9 cellular contexts compared by ENCODE assay signal in the genomic region with DNA sequence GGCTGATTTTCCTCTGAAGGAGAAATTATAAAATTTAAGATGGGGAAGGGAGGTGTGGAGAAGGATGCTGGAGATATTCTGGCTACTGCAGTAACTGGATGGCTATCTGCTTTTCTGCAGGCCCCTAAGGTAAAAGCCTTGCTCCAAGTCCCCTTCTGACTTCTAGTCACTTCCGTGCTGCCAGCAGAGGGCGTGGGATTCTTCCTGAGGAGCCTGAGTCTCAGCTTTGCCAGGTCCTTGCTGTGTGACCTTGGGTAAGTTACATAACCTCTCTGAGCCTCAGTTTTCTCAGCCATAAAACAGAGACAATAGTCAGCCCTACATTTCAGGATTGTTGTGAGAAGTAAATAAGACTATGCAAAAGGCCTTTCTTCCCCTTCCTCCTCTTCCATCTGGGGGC. TPM values are rescaled to one million over a fixed set of nuclear protein-coding genes. Genes with fewer than 3 reads are reported as not detected.
A peak's percentile ranks its signal among the peaks of the same experiment; 100 is the strongest.
DNase-seq lines count a peak whose midpoint lies in the region; ATAC-seq, FAIRE-seq and TF ChIP-seq lines count a peak whose summit lies in the region.
"Had no signal": no experiment of that assay in that cellular context is flagged by ENCODE, and none has a peak within 500 bp of the region (broad histone marks: within the 10 kb centered on the region; RNA-seq: fewer than 3 reads in every experiment).

No MANE protein-coding gene starts in this region.

- H3K27ac Mint-ChIP-seq in WTC11 (no peak overlapping the region), mesothelial cell of epicardium (no peak overlapping the region)

- H3K9ac ChIP-seq in keratinocyte (ENCODE audit: control insufficient read depth, extremely low read depth, insufficient read depth, low read length), result no peak overlapping the region

- dilution Hi-C loops in keratinocyte (cut with MboI; ENCODE audit: extremely low pct_ligation_motif_present, low sequenced_read_pairs), result no loop called here

- H3K9me3 Mint-ChIP-seq in WTC11, result no peaks in the 10 kb centered on the region
- H3K9me3 Mint-ChIP-seq in mesothelial cell of epicardium, result no peaks in the 10 kb centered on the region

- H3K27me3 Mint-ChIP-seq in WTC11 (ENCODE audit: low read depth) (no peaks in the 10 kb centered on the region), mesothelial cell of epicardium (ENCODE audit: low read depth) (peaks cover 53% of the 10 kb centered on the region)

- no peak overlapping the region for H3K4me2 ChIP-seq in keratinocyte (ENCODE audit: control insufficient read depth, extremely low read depth, insufficient read depth, low read depth, low read length)

- no peaks in the 10 kb centered on the region for H3K36me3 Mint-ChIP-seq in WTC11
- no peaks in the 10 kb centered on the region for H3K36me3 Mint-ChIP-seq in mesothelial cell of epicardium

- FAIRE-seq in H54 (lab: Jason Lieb, UNC) (no peak), keratinocyte (lab: Jason Lieb, UNC) (no peak), urothelium cell line (lab: Jason Lieb, UNC) (no peak)

- TF ChIP-seq POLR2A in H54 (IDR thresholded peaks at IDR 0.05; ENCODE audit: low read depth, low read length), result no peak
- TF ChIP-seq POLR2A in vagina (IDR thresholded peaks at IDR 0.05), result no peak

- H4K20me1 ChIP-seq in keratinocyte (ENCODE audit: control insufficient read depth, extremely low read depth, insufficient read depth, low read length), result no peaks in the 10 kb centered on the region

- H3K4me1 ChIP-seq in keratinocyte (ENCODE audit: control insufficient read depth, extremely low read depth, insufficient read depth, low read length) (no peaks in the 10 kb centered on the region), vagina (peaks cover 4% of the 10 kb centered on the region)

- POLR2A ChIA-PET in WTC11 (lab: Charles Lee), result no interaction called here

- ATAC-seq in WTC11, result peak; percentile 48

- peaks cover 54% of the 10 kb centered on the region for H3K4me1 Mint-ChIP-seq in WTC11
- H3K4me1 Mint-ChIP-seq in mesothelial cell of epicardium, result peaks cover 5% of the 10 kb centered on the region

- H3K27me3 ChIP-seq in keratinocyte (ENCODE audit: control insufficient read depth, extremely low read depth, insufficient read depth, low read length) (peaks cover 5% of the 10 kb centered on the region), vagina (no peaks in the 10 kb centered on the region)

- intact Hi-C loops in vagina (cut with DNase I), result no loop called here

- H3K4me3 ChIP-seq in keratinocyte (ENCODE audit: control insufficient read depth in 2 of 3, extremely low read depth in 1 of 3, insufficient read depth in 2 of 3, low read depth in 1 of 3, low read length in 3 of 3) (no peak overlapping the region), vagina (no peak overlapping the region)

- H3K4me3 Mint-ChIP-seq in WTC11, result no peak overlapping the region; the same call in 1 of the 2 replicates
- no peak overlapping the region for H3K4me3 Mint-ChIP-seq in mesothelial cell of epicardium

- DNase-seq in CMK (ENCODE audit: low read depth) (peak; percentile 25), H54 (ENCODE audit: insufficient read length, low spot score) (peak; percentile 35), WTC11 (ENCODE audit: low spot score) (peak; percentile 80), keratinocyte (ENCODE audit: low read depth, low spot score) (no peak), mesothelial cell of epicardium (ENCODE audit: low spot score in 2 of 2, unreplicated experiment in 2 of 2) (no peak), NCI-H1092 treated with DMSO at 0.1 percent for 48 hours (lab: John Stamatoyannopoulos, UW) (no peak), urothelium cell line (ENCODE audit: low spot score) (no peak), vagina (ENCODE audit: extremely low spot score in 2 of 2) (no peak)

- H3K9me1 ChIP-seq in keratinocyte (ENCODE audit: control insufficient read depth, extremely low read depth, insufficient read depth, low read length), result no peaks in the 10 kb centered on the region

- H3K9me3 ChIP-seq in keratinocyte (ENCODE audit: control insufficient read depth, low read depth, low read length), result no peaks in the 10 kb centered on the region
- H3K9me3 ChIP-seq in vagina, result no peaks in the 10 kb centered on the region

- H3K36me3 ChIP-seq in keratinocyte (ENCODE audit: control insufficient read depth in 2 of 2, extremely low read depth in 1 of 2, insufficient read depth in 2 of 2, low read length in 2 of 2) (no peaks in the 10 kb centered on the region), vagina (no peaks in the 10 kb centered on the region)

- H3K27ac ChIP-seq in keratinocyte (ENCODE audit: control insufficient read depth, insufficient read depth, low read length), result no peak overlapping the region
- no peak overlapping the region for H3K27ac ChIP-seq in vagina

- CTCF ChIA-PET in WTC11 (lab: Charles Lee), result interaction anchor here (0.7 to 4.1 kb wide), 13 partner anchors 9 to 1243 kb away, joined by 3 to 50 read pairs (median 5); a partner anchor contains a TSS

- H2AFZ ChIP-seq in keratinocyte (ENCODE audit: control insufficient read depth, low read length), result no peak overlapping the region

- TF ChIP-seq CTCF in WTC11 (IDR thresholded peaks at IDR 0.05) (0 out of 2 replicates have a peak, but pooled peaks have one; percentile 18), keratinocyte (optimal IDR thresholded peaks at IDR 0.05 in 1 of 3, IDR thresholded peaks at IDR 0.05 in 1 of 3, conservative IDR thresholded peaks at IDR 0.05 in 1 of 3; ENCODE audit: extremely low read depth in 1 of 3, insufficient read depth in 2 of 3, low read length in 3 of 3) (peak; percentile 47 to 52 (median 50)), mesothelial cell of epicardium (IDR thresholded peaks at IDR 0.05; ENCODE audit: unreplicated experiment) (no peak), vagina (IDR thresholded peaks at IDR 0.05) (no peak)

- no peaks in the 10 kb centered on the region for H3K79me2 ChIP-seq in keratinocyte (ENCODE audit: control insufficient read depth, insufficient read depth, low read length)

TF ChIP-seq in WTC11, 78 proteins besides CTCF, POLR2A, EP300 and RAD21 (continues in another document):
- TF ChIP-seq TCF7 (CRISPR knock-in tag; IDR thresholded peaks at IDR 0.05; ENCODE audit: low read depth) (no peak), GTF2I (CRISPR knock-in tag; conservative IDR thresholded peaks at IDR 0.05) (peak; percentile 84; the same call in 1 of the 2 replicates), GRHL2 (CRISPR knock-in tag; IDR thresholded peaks at IDR 0.05; ENCODE audit: insufficient replicate concordance, severe bottlenecking) (no peak)
- TF ChIP-seq, protein P1, sequence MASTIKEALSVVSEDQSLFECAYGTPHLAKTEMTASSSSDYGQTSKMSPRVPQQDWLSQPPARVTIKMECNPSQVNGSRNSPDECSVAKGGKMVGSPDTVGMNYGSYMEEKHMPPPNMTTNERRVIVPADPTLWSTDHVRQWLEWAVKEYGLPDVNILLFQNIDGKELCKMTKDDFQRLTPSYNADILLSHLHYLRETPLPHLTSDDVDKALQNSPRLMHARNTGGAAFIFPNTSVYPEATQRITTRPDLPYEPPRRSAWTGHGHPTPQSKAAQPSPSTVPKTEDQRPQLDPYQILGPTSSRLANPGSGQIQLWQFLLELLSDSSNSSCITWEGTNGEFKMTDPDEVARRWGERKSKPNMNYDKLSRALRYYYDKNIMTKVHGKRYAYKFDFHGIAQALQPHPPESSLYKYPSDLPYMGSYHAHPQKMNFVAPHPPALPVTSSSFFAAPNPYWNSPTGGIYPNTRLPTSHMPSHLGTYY (CRISPR knock-in tag; IDR thresholded peaks at IDR 0.05), result 0 out of 2 replicates have a peak, but pooled peaks have one; percentile 18

RNA-seq across cellular contexts. Expression of a gene that starts 24.3 kb away (rescaled TPM):
- total RNA-seq in WTC11 (2021), result 2.4 to 4.0 TPM (median 2.9 TPM) in 3 replicates
- 2.1 to 3.3 TPM (median 2.4 TPM) in 3 replicates for polyA plus RNA-seq in keratinocyte
- 0.92 TPM for polyA plus RNA-seq in keratinocyte (2011; ENCODE audit: low read depth)
- 1.3 and 3.3 TPM in 2 replicates for polyA plus RNA-seq in keratinocyte (2011; cell fraction: cytosol; rRNA removed)
- 1.2 and 2.0 TPM in 2 replicates for polyA plus RNA-seq in keratinocyte (2011; cell fraction: nucleus; rRNA removed)
- polyA plus RNA-seq in keratinocyte (2012; ENCODE audit: low replicate concordance), result 0.72 and 1.9 TPM in 2 replicates
- 4.1 to 4.3 TPM in 2 of 3 replicates, not detected in the other for polyA minus RNA-seq in keratinocyte
- 1.5 TPM for polyA minus RNA-seq in keratinocyte (2011; cell fraction: cytosol; rRNA and poly(A)+ RNA removed)
- polyA minus RNA-seq in keratinocyte (2011; cell fraction: nucleus; rRNA and poly(A)+ RNA removed), result 2.6 TPM in 1 of 2 replicates, not detected in the other
- total RNA-seq in mesothelial cell of epicardium, result 3.9 to 5.7 TPM (median 4.9 TPM) in 3 replicates
- 10.3 TPM for total RNA-seq in vagina

RNA-seq across cellular contexts. Expression of a gene that starts 49.8 kb away (rescaled TPM):
- not detected in 3 replicates for total RNA-seq in WTC11 (2021)
- polyA plus RNA-seq in keratinocyte, result 0.26 TPM in 1 of 3 replicates, not detected in the others
- not detected for polyA plus RNA-seq in keratinocyte (2011; ENCODE audit: low read depth)
- polyA plus RNA-seq in keratinocyte (2011; cell fraction: cytosol; rRNA removed), result 0.25 and 0.41 TPM in 2 replicates
- polyA plus RNA-seq in keratinocyte (2011; cell fraction: nucleus; rRNA removed), result 1.0 and 1.1 TPM in 2 replicates
- polyA plus RNA-seq in keratinocyte (2012; ENCODE audit: low replicate concordance), result 0.55 TPM in 1 of 2 replicates, not detected in the other
- 0.10 to 0.64 TPM in 2 of 3 replicates, not detected in the other for polyA minus RNA-seq in keratinocyte
- polyA minus RNA-seq in keratinocyte (2011; cell fraction: cytosol; rRNA and poly(A)+ RNA removed), result not detected
- polyA minus RNA-seq in keratinocyte (2011; cell fraction: nucleus; rRNA and poly(A)+ RNA removed), result 0.42 and 0.78 TPM in 2 replicates
- not detected in 3 replicates for total RNA-seq in mesothelial cell of epicardium
- 1.2 TPM for total RNA-seq in vagina
- total RNA-seq: dermis microvascular lymphatic vessel endothelial cell had no signal

RNA-seq across cellular contexts. Expression of a gene that starts 56.7 kb away (rescaled TPM):
- total RNA-seq in WTC11 (2021) (6.6 to 7.5 TPM (median 7.4 TPM) in 3 replicates), mesothelial cell of epicardium (9.1 to 12.2 TPM (median 11.5 TPM) in 3 replicates), vagina (18.7 TPM)
- 9.9 to 15.0 TPM (median 14.2 TPM) in 3 replicates for polyA plus RNA-seq in keratinocyte
- 4.9 TPM for polyA plus RNA-seq in keratinocyte (2011; ENCODE audit: low read depth)
- polyA plus RNA-seq in keratinocyte (2011; cell fraction: cytosol; rRNA removed), result 11.2 and 21.1 TPM in 2 replicates
- 10.7 and 10.9 TPM in 2 replicates for polyA plus RNA-seq in keratinocyte (2011; cell fraction: nucleus; rRNA removed)
- 7.5 and 11.7 TPM in 2 replicates for polyA plus RNA-seq in keratinocyte (2012; ENCODE audit: low replicate concordance)
- 2.5 to 14.6 TPM (median 12.0 TPM) in 3 replicates for polyA minus RNA-seq in keratinocyte
- 4.2 TPM for polyA minus RNA-seq in keratinocyte (2011; cell fraction: cytosol; rRNA and poly(A)+ RNA removed)
- 2.3 and 5.4 TPM in 2 replicates for polyA minus RNA-seq in keratinocyte (2011; cell fraction: nucleus; rRNA and poly(A)+ RNA removed)

RNA-seq across cellular contexts. Expression of a gene that starts 56.8 kb away (rescaled TPM):
- total RNA-seq in WTC11 (2021) (56.9 to 63.8 TPM (median 61.6 TPM) in 3 replicates), mesothelial cell of epicardium (29.0 to 30.7 TPM (median 29.8 TPM) in 3 replicates), vagina (38.8 TPM)
- polyA plus RNA-seq in keratinocyte, result 20.8 to 28.3 TPM (median 22.8 TPM) in 3 replicates
- polyA plus RNA-seq in keratinocyte (2011; ENCODE audit: low read depth), result 22.7 TPM
- 18.2 and 21.1 TPM in 2 replicates for polyA plus RNA-seq in keratinocyte (2011; cell fraction: cytosol; rRNA removed)
- polyA plus RNA-seq in keratinocyte (2011; cell fraction: nucleus; rRNA removed), result 25.8 and 26.3 TPM in 2 replicates
- polyA plus RNA-seq in keratinocyte (2012; ENCODE audit: low replicate concordance), result 16.2 and 24.4 TPM in 2 replicates
- polyA minus RNA-seq in keratinocyte, result 5.3 to 15.1 TPM (median 12.4 TPM) in 3 replicates
- 12.9 TPM for polyA minus RNA-seq in keratinocyte (2011; cell fraction: cytosol; rRNA and poly(A)+ RNA removed)
- 31.5 and 39.1 TPM in 2 replicates for polyA minus RNA-seq in keratinocyte (2011; cell fraction: nucleus; rRNA and poly(A)+ RNA removed)

Comparison
In these comparisons a context has a peak if more than half of its experiments do, and no peak if none do; other contexts are left out.
1. DNase-seq: peak in CMK (single experiment), H54 (single experiment) and WTC11 (single experiment); none in keratinocyte (single experiment), mesothelial cell of epicardium (0 of 2), NCI-H1092 treated with DMSO at 0.1 percent for 48 hours (single experiment), urothelium cell line (single experiment) and vagina (0 of 2).
2. CTCF ChIP-seq: peak in WTC11 (single experiment) and keratinocyte (3 of 3); none in mesothelial cell of epicardium (single experiment) and vagina (0 of 3).